In genomic region chr15:52112203-52112750, GRCh38 we compare ENCODE assay signal across 9 cellular contexts. TPM values are rescaled to one million over a fixed set of nuclear protein-coding genes. Genes with fewer than 3 reads are reported as not detected.
DNase-seq lines count a peak whose midpoint lies in the region; ATAC-seq lines count a peak whose summit lies in the region.
"Had no signal": no experiment of that assay in that cellular context is flagged by ENCODE, and none has a peak within 500 bp of the region (broad histone marks: within the 10 kb centered on the region; RNA-seq: fewer than 3 reads in every experiment).

No MANE protein-coding gene starts in this region.

- H3K27ac ChIP-seq in SJCRH30 = no peak overlapping the region

- H3K36me3 Mint-ChIP-seq in activated naive CD4-positive, alpha-beta T cell treated with anti-CD3 and anti-CD28 coated beads, Interleukin-2, amount 50 U/mL, for 72 hours = no peaks in the 10 kb centered on the region

- H3K36me3 ChIP-seq in NT2/D1 (ENCODE audit: insufficient read depth, insufficient read length, low read length) (no peaks in the 10 kb centered on the region), SJCRH30 (no peaks in the 10 kb centered on the region)

- ATAC-seq in activated naive CD4-positive, alpha-beta T cell treated with anti-CD3 and anti-CD28 coated beads, Interleukin-2, amount 50 U/mL, for 72 hours = peak; percentile 67 to 84
- no peak for ATAC-seq in GM18858 (IDR thresholded peaks at IDR 0.05; ENCODE audit: unreplicated experiment)
- ATAC-seq in GM21619 (IDR thresholded peaks at IDR 0.05; ENCODE audit: unreplicated experiment) = no peak

- H3K27me3 ChIP-seq in NT2/D1 (ENCODE audit: insufficient read depth, insufficient read length) = peaks cover 34% of the 10 kb centered on the region
- no peaks in the 10 kb centered on the region for H3K27me3 ChIP-seq in SJCRH30

- H3K9me3 ChIP-seq in NT2/D1 (ENCODE audit: insufficient read depth, low read length) (no peaks in the 10 kb centered on the region), SJCRH30 (replicated peaks) (no peaks in the 10 kb centered on the region)

- no peaks in the 10 kb centered on the region for H3K9me3 Mint-ChIP-seq in activated naive CD4-positive, alpha-beta T cell treated with anti-CD3 and anti-CD28 coated beads, Interleukin-2, amount 50 U/mL, for 72 hours

- no peak overlapping the region for H3K27ac Mint-ChIP-seq in activated naive CD4-positive, alpha-beta T cell treated with anti-CD3 and anti-CD28 coated beads, Interleukin-2, amount 50 U/mL, for 72 hours

- peak overlapping the region; percentile 66 for H3K9ac ChIP-seq in NT2/D1 (ENCODE audit: insufficient read length, low read depth)

- H3K4me3 ChIP-seq in NT2/D1 (ENCODE audit: insufficient read length, low read depth) = peak overlapping the region; percentile 30
- H3K4me3 ChIP-seq in SJCRH30 = no peak overlapping the region

- H3K4me1 ChIP-seq in NT2/D1 (ENCODE audit: insufficient read depth, insufficient read length) (no peaks in the 10 kb centered on the region), SJCRH30 (peaks cover 62% of the 10 kb centered on the region)

- DNase-seq in ELF-1 (ENCODE audit: low read depth, low spot score) = peak; percentile 73
- no peak for DNase-seq in NT2/D1 (ENCODE audit: low read depth, low spot score)
- peak in 1 of 2 donors; percentile 49 for DNase-seq in activated naive CD4-positive, alpha-beta T cell treated with anti-CD3 and anti-CD28 coated beads, Interleukin-2, amount 50 U/mL, for 72 hours (ENCODE audit: low spot score in 2 of 2)
- DNase-seq in iPS-NIHi11 (ENCODE audit: low spot score) = peak; percentile 75
- DNase-seq in stimulated activated CD4-positive, alpha-beta T cell treated with anti-CD3 and anti-CD28 coated beads, TNF-alpha, amount 100 ng/mL, for 4 hours (ENCODE audit: low read depth in 3 of 3) = peak in 2 of 3 experiments; percentile 6 to 23
- DNase-seq in SJCRH30 = no peak

RNA-seq across cellular contexts. Expression of gene BCL2L10, which starts 0.3 kb away (rescaled TPM):
- not detected for total RNA-seq in activated naive CD4-positive, alpha-beta T cell treated with anti-CD3 and anti-CD28 coated beads, Interleukin-2, amount 50 U/mL, for 72 hours
- total RNA-seq in SJCRH30 (2014; rRNA removed; shearing (Covaris generic)) = 0.38 and 0.51 TPM in 2 replicates
- total RNA-seq: glomerular endothelial cell had no signal

Comparison
In these comparisons a context has a peak if more than half of its experiments do, and no peak if none do; other contexts are left out.
1. DNase-seq: peak in ELF-1 (single experiment), iPS-NIHi11 (single experiment) and stimulated activated CD4-positive, alpha-beta T cell treated with anti-CD3 and anti-CD28 coated beads, TNF-alpha, amount 100 ng/mL, for 4 hours (2 of 3); none in NT2/D1 (single experiment) and SJCRH30 (0 of 2).
2. ATAC-seq: peak in activated naive CD4-positive, alpha-beta T cell treated with anti-CD3 and anti-CD28 coated beads, Interleukin-2, amount 50 U/mL, for 72 hours (2 of 2); none in GM18858 (single experiment) and GM21619 (single experiment).